In the genomic region with DNA sequence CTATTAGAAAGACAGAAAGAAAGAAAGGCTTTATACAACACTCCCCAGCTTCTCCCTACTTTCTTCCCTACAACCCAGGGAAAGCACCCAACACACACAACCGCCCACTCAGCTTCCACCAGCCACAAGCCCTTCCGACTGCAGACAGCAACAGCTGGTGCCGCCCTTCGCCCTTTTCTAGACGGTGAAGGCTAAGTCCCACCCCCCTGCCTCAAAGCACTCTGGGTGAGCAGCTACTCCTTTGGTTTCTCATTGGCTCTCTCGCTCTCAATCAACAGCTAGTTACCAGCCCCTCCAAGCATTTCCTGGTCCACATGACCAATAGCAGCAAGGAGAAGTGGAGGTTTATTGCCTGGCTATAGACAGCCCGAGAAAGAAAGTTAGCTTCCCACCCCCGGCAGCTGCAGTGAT, we compare ENCODE assay signal across 1 cellular context.
A peak's percentile ranks its signal among the peaks of the same experiment; 100 is the strongest.
TF ChIP-seq lines count a peak whose summit lies in the region.

No MANE protein-coding gene starts in this region.

TF ChIP-seq in K562, 482 proteins besides CTCF, POLR2A, EP300 and RAD21 (continued from another document and continues in another):
- TF ChIP-seq, protein P1, sequence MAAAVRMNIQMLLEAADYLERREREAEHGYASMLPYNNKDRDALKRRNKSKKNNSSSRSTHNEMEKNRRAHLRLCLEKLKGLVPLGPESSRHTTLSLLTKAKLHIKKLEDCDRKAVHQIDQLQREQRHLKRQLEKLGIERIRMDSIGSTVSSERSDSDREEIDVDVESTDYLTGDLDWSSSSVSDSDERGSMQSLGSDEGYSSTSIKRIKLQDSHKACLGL (CRISPR knock-in tag; IDR thresholded peaks at IDR 0.05; ENCODE audit: borderline replicate concordance, poor library complexity, severe bottlenecking) = no peak
- no peak for TF ChIP-seq CBX2 (IDR thresholded peaks at IDR 0.05; ENCODE audit: insufficient read depth, low read length, poor library complexity, severe bottlenecking)
- TF ChIP-seq MAZ (CRISPR knock-in tag; conservative IDR thresholded peaks at IDR 0.05 in 1 of 2, IDR thresholded peaks at IDR 0.05 in 1 of 2) = no peak
- TF ChIP-seq ZNF316 (IDR thresholded peaks at IDR 0.05) = no peak
- peak; percentile 87 for TF ChIP-seq DACH1 (IDR thresholded peaks at IDR 0.05; ENCODE audit: partially characterized antibody)
- TF ChIP-seq, protein P2, sequence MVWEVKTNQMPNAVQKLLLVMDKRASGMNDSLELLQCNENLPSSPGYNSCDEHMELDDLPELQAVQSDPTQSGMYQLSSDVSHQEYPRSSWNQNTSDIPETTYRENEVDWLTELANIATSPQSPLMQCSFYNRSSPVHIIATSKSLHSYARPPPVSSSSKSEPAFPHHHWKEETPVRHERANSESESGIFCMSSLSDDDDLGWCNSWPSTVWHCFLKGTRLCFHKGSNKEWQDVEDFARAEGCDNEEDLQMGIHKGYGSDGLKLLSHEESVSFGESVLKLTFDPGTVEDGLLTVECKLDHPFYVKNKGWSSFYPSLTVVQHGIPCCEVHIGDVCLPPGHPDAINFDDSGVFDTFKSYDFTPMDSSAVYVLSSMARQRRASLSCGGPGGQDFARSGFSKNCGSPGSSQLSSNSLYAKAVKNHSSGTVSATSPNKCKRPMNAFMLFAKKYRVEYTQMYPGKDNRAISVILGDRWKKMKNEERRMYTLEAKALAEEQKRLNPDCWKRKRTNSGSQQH (CRISPR knock-in tag; IDR thresholded peaks at IDR 0.05) = peak; percentile 89
- no peak; the same call in 1 of the 2 replicates for TF ChIP-seq ZNF830 (CRISPR knock-in tag; IDR thresholded peaks at IDR 0.05)
- no peak for TF ChIP-seq TCF7L2 (IDR thresholded peaks at IDR 0.05; ENCODE audit: low read depth, low read length)
- no peak for TF ChIP-seq TSHZ1 (CRISPR knock-in tag; IDR thresholded peaks at IDR 0.05)
- TF ChIP-seq PPARD (CRISPR knock-in tag; IDR thresholded peaks at IDR 0.05) = no peak
- no peak for TF ChIP-seq BDP1 (IDR thresholded peaks at IDR 0.05; ENCODE audit: insufficient read depth, insufficient read length)
- TF ChIP-seq ARID4B (CRISPR knock-in tag; IDR thresholded peaks at IDR 0.05) = no peak
- TF ChIP-seq RFX5 (IDR thresholded peaks at IDR 0.05; ENCODE audit: low read depth, low read length) = no peak
- no peak for TF ChIP-seq MTA1 (IDR thresholded peaks at IDR 0.05; ENCODE audit: borderline replicate concordance)
- TF ChIP-seq CBFA2T2 (conservative IDR thresholded peaks at IDR 0.05) = no peak
- no peak for TF ChIP-seq ZNF134 (CRISPR knock-in tag; conservative IDR thresholded peaks at IDR 0.05)
- no peak for TF ChIP-seq PCBP2 (IDR thresholded peaks at IDR 0.05; ENCODE audit: low read depth, low read length, poor library complexity, severe bottlenecking)
- TF ChIP-seq, protein P3, sequence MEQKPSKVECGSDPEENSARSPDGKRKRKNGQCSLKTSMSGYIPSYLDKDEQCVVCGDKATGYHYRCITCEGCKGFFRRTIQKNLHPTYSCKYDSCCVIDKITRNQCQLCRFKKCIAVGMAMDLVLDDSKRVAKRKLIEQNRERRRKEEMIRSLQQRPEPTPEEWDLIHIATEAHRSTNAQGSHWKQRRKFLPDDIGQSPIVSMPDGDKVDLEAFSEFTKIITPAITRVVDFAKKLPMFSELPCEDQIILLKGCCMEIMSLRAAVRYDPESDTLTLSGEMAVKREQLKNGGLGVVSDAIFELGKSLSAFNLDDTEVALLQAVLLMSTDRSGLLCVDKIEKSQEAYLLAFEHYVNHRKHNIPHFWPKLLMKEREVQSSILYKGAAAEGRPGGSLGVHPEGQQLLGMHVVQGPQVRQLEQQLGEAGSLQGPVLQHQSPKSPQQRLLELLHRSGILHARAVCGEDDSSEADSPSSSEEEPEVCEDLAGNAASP (IDR thresholded peaks at IDR 0.05) = no peak
- TF ChIP-seq CBX3 (IDR thresholded peaks at IDR 0.05; ENCODE audit: borderline replicate concordance in 1 of 2, low read length in 2 of 2) = peak in 1 of 2 experiments; percentile 33; a peak in 1 of 3 replicates
- TF ChIP-seq ADNP (tag; IDR thresholded peaks at IDR 0.05) = no peak
- TF ChIP-seq PHF8 (IDR thresholded peaks at IDR 0.05; ENCODE audit: borderline replicate concordance, low read length) = peak; percentile 37; the same call in 1 of the 2 replicates
- no peak for TF ChIP-seq RFX7 (CRISPR knock-in tag; IDR thresholded peaks at IDR 0.05)
- peak; percentile 77 for TF ChIP-seq GABPA (tag; conservative IDR thresholded peaks at IDR 0.05; ENCODE audit: low read depth)
- TF ChIP-seq ZNF586 (CRISPR knock-in tag; conservative IDR thresholded peaks at IDR 0.05) = no peak
- no peak for TF ChIP-seq RBM14 (IDR thresholded peaks at IDR 0.05; ENCODE audit: borderline replicate concordance, insufficient read depth, low read depth, low read length)
- TF ChIP-seq CTBP1 (IDR thresholded peaks at IDR 0.05; ENCODE audit: borderline replicate concordance) = no peak
- TF ChIP-seq, protein P4, sequence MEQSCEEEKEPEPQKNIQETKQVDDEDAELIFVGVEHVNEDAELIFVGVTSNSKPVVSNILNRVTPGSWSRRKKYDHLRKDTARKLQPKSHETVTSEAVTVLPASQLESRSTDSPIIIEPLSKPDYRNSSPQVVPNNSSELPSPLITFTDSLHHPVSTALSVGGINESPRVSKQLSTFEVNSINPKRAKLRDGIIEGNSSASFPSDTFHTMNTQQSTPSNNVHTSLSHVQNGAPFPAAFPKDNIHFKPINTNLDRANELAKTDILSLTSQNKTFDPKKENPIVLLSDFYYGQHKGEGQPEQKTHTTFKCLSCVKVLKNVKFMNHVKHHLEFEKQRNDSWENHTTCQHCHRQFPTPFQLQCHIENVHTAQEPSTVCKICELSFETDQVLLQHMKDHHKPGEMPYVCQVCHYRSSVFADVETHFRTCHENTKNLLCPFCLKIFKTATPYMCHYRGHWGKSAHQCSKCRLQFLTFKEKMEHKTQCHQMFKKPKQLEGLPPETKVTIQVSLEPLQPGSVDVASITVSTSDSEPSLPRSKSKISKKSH (CRISPR knock-in tag; IDR thresholded peaks at IDR 0.05) = no peak
- TF ChIP-seq POLR2AphosphoS2 (IDR thresholded peaks at IDR 0.05; ENCODE audit: low read length) = 0 out of 2 replicates have a peak, but pooled peaks have one; percentile 64
- no peak; the same call in 1 of the 2 replicates for TF ChIP-seq ESRRA (IDR thresholded peaks at IDR 0.05; ENCODE audit: borderline replicate concordance, low read depth)
- TF ChIP-seq FOSL1 (tag; conservative IDR thresholded peaks at IDR 0.05) = no peak
- peak; percentile 49; the same call in 1 of the 2 replicates for TF ChIP-seq CREM (IDR thresholded peaks at IDR 0.05; ENCODE audit: low read depth)
- no peak for TF ChIP-seq MAFG (tag; conservative IDR thresholded peaks at IDR 0.05)
- no peak for TF ChIP-seq ZNF408 (CRISPR knock-in tag; IDR thresholded peaks at IDR 0.05; ENCODE audit: low read depth)
- TF ChIP-seq CHD2 (IDR thresholded peaks at IDR 0.05; ENCODE audit: low read depth, low read length) = peak; percentile 65; the same call in 1 of the 2 replicates
- peak; percentile 14; the same call in 1 of the 2 replicates for TF ChIP-seq RAD51 (IDR thresholded peaks at IDR 0.05; ENCODE audit: borderline replicate concordance, low read depth)
- peak; percentile 89 for TF ChIP-seq RBM25 (IDR thresholded peaks at IDR 0.05; ENCODE audit: low read depth, low read length, severe bottlenecking)
- peak; percentile 95 for TF ChIP-seq NFYB (IDR thresholded peaks at IDR 0.05; ENCODE audit: extremely low read depth, insufficient read length)
- peak; percentile 84 for TF ChIP-seq ASH1L (IDR thresholded peaks at IDR 0.05; ENCODE audit: borderline replicate concordance, low read depth, partially characterized antibody)
- TF ChIP-seq PKNOX1 (IDR thresholded peaks at IDR 0.05) = peak; percentile 99
- no peak for TF ChIP-seq ZSCAN29 (IDR thresholded peaks at IDR 0.05)
- TF ChIP-seq JUN (IDR thresholded peaks at IDR 0.05; ENCODE audit: borderline replicate concordance, low read depth, low read length) = no peak
- TF ChIP-seq JUN (CRISPR knock-in tag; IDR thresholded peaks at IDR 0.05; ENCODE audit: borderline replicate concordance) = no peak
- TF ChIP-seq SMARCE1 (IDR thresholded peaks at IDR 0.05) = no peak
- TF ChIP-seq XRCC4 (IDR thresholded peaks at IDR 0.05; ENCODE audit: extremely low read depth, insufficient read depth, insufficient read length) = no peak
- no peak for TF ChIP-seq SMAD4 (CRISPR knock-in tag; conservative IDR thresholded peaks at IDR 0.05)
- TF ChIP-seq ZNF785 (CRISPR knock-in tag; IDR thresholded peaks at IDR 0.05) = no peak
- TF ChIP-seq ZFP36 (IDR thresholded peaks at IDR 0.05; ENCODE audit: low read depth, low read length, partially characterized antibody) = no peak
- no peak for TF ChIP-seq NFE2 (IDR thresholded peaks at IDR 0.05; ENCODE audit: low read depth)
- TF ChIP-seq NR0B1 (IDR thresholded peaks at IDR 0.05; ENCODE audit: partially characterized antibody) = no peak
- TF ChIP-seq HMG20B (CRISPR knock-in tag; IDR thresholded peaks at IDR 0.05) = no peak
- no peak for TF ChIP-seq ZNF217 (CRISPR knock-in tag; IDR thresholded peaks at IDR 0.05)
- TF ChIP-seq, protein P5, sequence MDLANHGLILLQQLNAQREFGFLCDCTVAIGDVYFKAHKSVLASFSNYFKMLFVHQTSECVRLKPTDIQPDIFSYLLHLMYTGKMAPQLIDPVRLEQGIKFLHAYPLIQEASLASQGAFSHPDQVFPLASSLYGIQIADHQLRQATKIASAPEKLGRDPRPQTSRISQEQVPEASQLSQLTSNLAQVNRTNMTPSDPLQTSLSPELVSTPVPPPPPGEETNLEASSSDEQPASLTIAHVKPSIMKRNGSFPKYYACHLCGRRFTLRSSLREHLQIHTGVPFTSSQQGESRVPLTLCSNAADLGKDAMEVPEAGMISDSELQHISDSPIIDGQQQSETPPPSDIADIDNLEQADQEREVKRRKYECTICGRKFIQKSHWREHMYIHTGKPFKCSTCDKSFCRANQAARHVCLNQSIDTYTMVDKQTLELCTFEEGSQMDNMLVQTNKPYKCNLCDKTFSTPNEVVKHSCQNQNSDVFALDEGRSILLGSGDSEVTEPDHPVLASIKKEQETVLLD (IDR thresholded peaks at IDR 0.05) = no peak
